ENCODE assay signal across 12 cellular contexts in the genomic region with DNA sequence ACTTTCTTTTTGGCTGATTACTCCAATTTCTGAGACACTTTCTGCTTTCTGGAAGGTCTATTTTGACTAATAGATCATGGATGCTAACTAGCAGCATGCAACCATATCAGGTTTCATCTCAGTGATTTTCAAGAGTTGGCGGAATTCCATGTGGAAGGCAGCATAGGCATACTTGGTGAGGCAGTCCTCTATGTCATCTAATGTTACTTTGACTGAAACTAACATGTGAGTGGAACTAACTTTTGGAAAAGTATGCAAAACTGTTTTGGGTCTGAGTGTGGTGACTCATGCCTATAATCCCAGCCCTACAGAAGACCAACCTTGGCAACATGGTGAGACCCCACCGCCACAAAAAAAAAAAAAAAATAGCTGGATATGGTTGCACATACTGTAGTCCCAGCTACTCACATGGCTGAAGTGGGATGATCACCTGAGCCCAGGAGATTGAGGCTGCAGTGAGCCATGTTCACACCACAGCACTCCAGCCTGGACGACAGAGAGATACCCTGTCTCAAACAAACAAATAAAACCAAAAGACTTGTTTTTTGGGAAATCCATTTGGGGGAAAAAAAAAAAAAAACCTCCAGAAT.
A peak's percentile ranks its signal among the peaks of the same experiment; 100 is the strongest.
DNase-seq lines count a peak whose midpoint lies in the region; TF ChIP-seq lines count a peak whose summit lies in the region.
"Had no signal": no experiment of that assay in that cellular context is flagged by ENCODE, and none has a peak within 500 bp of the region (broad histone marks: within the 10 kb centered on the region; RNA-seq: fewer than 3 reads in every experiment).

No MANE protein-coding gene starts in this region.

- intact Hi-C loops in cardiac septum (cut with DNase I), result no loop called here

- H3K27ac Mint-ChIP-seq in nephron progenitor cell, result peak overlapping the region; percentile 54
- H3K27ac Mint-ChIP-seq: immature natural killer cell had no signal

- H3K36me3 Mint-ChIP-seq in nephron progenitor cell (ENCODE audit: low read depth), result peaks cover 21% of the 10 kb centered on the region

- no peaks in the 10 kb centered on the region for H3K27me3 Mint-ChIP-seq in nephron progenitor cell (ENCODE audit: low read depth, poor library complexity)

- no peak overlapping the region for H3K4me3 Mint-ChIP-seq in nephron progenitor cell
- H3K4me3 Mint-ChIP-seq: immature natural killer cell had no signal

- no peak overlapping the region for H3K4me3 ChIP-seq in astrocyte of the cerebellum (ENCODE audit: low read depth, low read length)
- H3K4me3 ChIP-seq: adrenal gland, K562 had no signal

- H3K4me1 Mint-ChIP-seq in nephron progenitor cell, result peaks cover 49% of the 10 kb centered on the region
- H3K4me1 Mint-ChIP-seq: immature natural killer cell had no signal

- TF ChIP-seq CTCF in astrocyte of the cerebellum (IDR thresholded peaks at IDR 0.05; ENCODE audit: low read depth, low read length, missing control alignments) (no peak), nephron progenitor cell (IDR thresholded peaks at IDR 0.05) (no peak)

- in situ Hi-C loops in astrocyte of the cerebellum (cut with HindIII; ENCODE audit: low sequenced_read_pairs), result no loop called here

- no peaks in the 10 kb centered on the region for H3K9me3 Mint-ChIP-seq in nephron progenitor cell

- DNase-seq in NCI-H2227 (lab: John Stamatoyannopoulos, UW; ENCODE audit: unreplicated experiment), result peak; percentile 5
- DNase-seq in NCI-H2227 treated with DMSO at 0.1 percent for 48 hours (lab: John Stamatoyannopoulos, UW), result no peak
- DNase-seq in NCI-H146 treated with DMSO at 0.1 percent for 48 hours (lab: John Stamatoyannopoulos, UW; ENCODE audit: unreplicated experiment), result peak; percentile 15
- peak; percentile 72 for DNase-seq in astrocyte of the cerebellum (ENCODE audit: low read depth)
- no peak for DNase-seq in nephron progenitor cell
- no peak for DNase-seq in LoVo (ENCODE audit: low spot score)
- no peak for DNase-seq in cardiac septum (ENCODE audit: low spot score)
- no peak for DNase-seq in NCI-H526 treated with DMSO at 0.1 percent for 48 hours (lab: John Stamatoyannopoulos, UW)
- DNase-seq: adrenal gland; immature natural killer cell; stimulated activated naive CD4-positive, alpha-beta T cell had no signal

Comparison
In these comparisons a context has a peak if more than half of its experiments do, and no peak if none do; other contexts are left out.
1. DNase-seq: peak in NCI-H2227 (single experiment), NCI-H146 treated with DMSO at 0.1 percent for 48 hours (single experiment) and astrocyte of the cerebellum (single experiment); none in NCI-H2227 treated with DMSO at 0.1 percent for 48 hours (single experiment), nephron progenitor cell (single experiment), LoVo (single experiment), cardiac septum (single experiment) and NCI-H526 treated with DMSO at 0.1 percent for 48 hours (single experiment).